ENCODE assay signal across 1 cellular context in genomic region chr13:30408319-30409101, GRCh38.
TF ChIP-seq lines count a peak whose summit lies in the region.

No MANE protein-coding gene starts in this region.

TF ChIP-seq in HepG2, 621 proteins besides CTCF, POLR2A, EP300 and RAD21 (continued from another document and continues in another):
- TF ChIP-seq HINFP (CRISPR knock-in tag; IDR thresholded peaks at IDR 0.05; ENCODE audit: low read depth): 0 out of 2 replicates have a peak, but pooled peaks have one; percentile 79
- peak; percentile 84 for TF ChIP-seq SP4 (CRISPR knock-in tag; IDR thresholded peaks at IDR 0.05)
- TF ChIP-seq RERE (CRISPR knock-in tag; IDR thresholded peaks at IDR 0.05; ENCODE audit: low read depth): no peak
- TF ChIP-seq, protein P1, sequence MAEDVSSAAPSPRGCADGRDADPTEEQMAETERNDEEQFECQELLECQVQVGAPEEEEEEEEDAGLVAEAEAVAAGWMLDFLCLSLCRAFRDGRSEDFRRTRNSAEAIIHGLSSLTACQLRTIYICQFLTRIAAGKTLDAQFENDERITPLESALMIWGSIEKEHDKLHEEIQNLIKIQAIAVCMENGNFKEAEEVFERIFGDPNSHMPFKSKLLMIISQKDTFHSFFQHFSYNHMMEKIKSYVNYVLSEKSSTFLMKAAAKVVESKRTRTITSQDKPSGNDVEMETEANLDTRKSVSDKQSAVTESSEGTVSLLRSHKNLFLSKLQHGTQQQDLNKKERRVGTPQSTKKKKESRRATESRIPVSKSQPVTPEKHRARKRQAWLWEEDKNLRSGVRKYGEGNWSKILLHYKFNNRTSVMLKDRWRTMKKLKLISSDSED (CRISPR knock-in tag; IDR thresholded peaks at IDR 0.05): no peak
- TF ChIP-seq ZNF646 (CRISPR knock-in tag; IDR thresholded peaks at IDR 0.05): no peak
- TF ChIP-seq SNRNP70 (IDR thresholded peaks at IDR 0.05; ENCODE audit: low read depth, low read length): no peak
- no peak for TF ChIP-seq LRRFIP1 (CRISPR knock-in tag; conservative IDR thresholded peaks at IDR 0.05)
- no peak for TF ChIP-seq ZNF850 (CRISPR knock-in tag; conservative IDR thresholded peaks at IDR 0.05)
- peak; percentile 31; the same call in 1 of the 2 replicates for TF ChIP-seq ZNF121 (CRISPR knock-in tag; IDR thresholded peaks at IDR 0.05)
- no peak for TF ChIP-seq ZNF615 (CRISPR knock-in tag; IDR thresholded peaks at IDR 0.05; ENCODE audit: borderline replicate concordance)
- TF ChIP-seq CHD4 (IDR thresholded peaks at IDR 0.05; ENCODE audit: borderline replicate concordance, low read length): no peak
- no peak for TF ChIP-seq PHF21A (CRISPR knock-in tag; IDR thresholded peaks at IDR 0.05)
- no peak for TF ChIP-seq MEIS1 (CRISPR knock-in tag; IDR thresholded peaks at IDR 0.05; ENCODE audit: borderline replicate concordance)
- no peak for TF ChIP-seq GMEB2 (CRISPR knock-in tag; IDR thresholded peaks at IDR 0.05; ENCODE audit: low read depth)
- no peak for TF ChIP-seq AHR (CRISPR knock-in tag; IDR thresholded peaks at IDR 0.05)
- TF ChIP-seq ZNF672 (CRISPR knock-in tag; IDR thresholded peaks at IDR 0.05): no peak
- TF ChIP-seq PBX2 (CRISPR knock-in tag; IDR thresholded peaks at IDR 0.05): no peak
- TF ChIP-seq SAP130 (CRISPR knock-in tag; IDR thresholded peaks at IDR 0.05; ENCODE audit: low read depth): peak; percentile 84
- TF ChIP-seq RELA (CRISPR knock-in tag; IDR thresholded peaks at IDR 0.05): no peak
- TF ChIP-seq, protein P2, sequence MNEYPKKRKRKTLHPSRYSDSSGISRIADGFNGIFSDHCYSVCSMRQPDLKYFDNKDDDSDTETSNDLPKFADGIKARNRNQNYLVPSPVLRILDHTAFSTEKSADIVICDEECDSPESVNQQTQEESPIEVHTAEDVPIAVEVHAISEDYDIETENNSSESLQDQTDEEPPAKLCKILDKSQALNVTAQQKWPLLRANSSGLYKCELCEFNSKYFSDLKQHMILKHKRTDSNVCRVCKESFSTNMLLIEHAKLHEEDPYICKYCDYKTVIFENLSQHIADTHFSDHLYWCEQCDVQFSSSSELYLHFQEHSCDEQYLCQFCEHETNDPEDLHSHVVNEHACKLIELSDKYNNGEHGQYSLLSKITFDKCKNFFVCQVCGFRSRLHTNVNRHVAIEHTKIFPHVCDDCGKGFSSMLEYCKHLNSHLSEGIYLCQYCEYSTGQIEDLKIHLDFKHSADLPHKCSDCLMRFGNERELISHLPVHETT (CRISPR knock-in tag; conservative IDR thresholded peaks at IDR 0.05): peak; percentile 48; the same call in 1 of the 2 replicates
- TF ChIP-seq ELF1 (CRISPR knock-in tag; IDR thresholded peaks at IDR 0.05): 0 out of 2 replicates have a peak, but pooled peaks have one; percentile 37
- TF ChIP-seq ZNF556 (CRISPR knock-in tag; IDR thresholded peaks at IDR 0.05; ENCODE audit: borderline replicate concordance): no peak
- TF ChIP-seq ZNF350 (CRISPR knock-in tag; IDR thresholded peaks at IDR 0.05; ENCODE audit: borderline replicate concordance, low read depth): peak; percentile 47; the same call in 1 of the 2 replicates
- no peak for TF ChIP-seq ZNF570 (CRISPR knock-in tag; IDR thresholded peaks at IDR 0.05; ENCODE audit: borderline replicate concordance)
- TF ChIP-seq, protein P3, sequence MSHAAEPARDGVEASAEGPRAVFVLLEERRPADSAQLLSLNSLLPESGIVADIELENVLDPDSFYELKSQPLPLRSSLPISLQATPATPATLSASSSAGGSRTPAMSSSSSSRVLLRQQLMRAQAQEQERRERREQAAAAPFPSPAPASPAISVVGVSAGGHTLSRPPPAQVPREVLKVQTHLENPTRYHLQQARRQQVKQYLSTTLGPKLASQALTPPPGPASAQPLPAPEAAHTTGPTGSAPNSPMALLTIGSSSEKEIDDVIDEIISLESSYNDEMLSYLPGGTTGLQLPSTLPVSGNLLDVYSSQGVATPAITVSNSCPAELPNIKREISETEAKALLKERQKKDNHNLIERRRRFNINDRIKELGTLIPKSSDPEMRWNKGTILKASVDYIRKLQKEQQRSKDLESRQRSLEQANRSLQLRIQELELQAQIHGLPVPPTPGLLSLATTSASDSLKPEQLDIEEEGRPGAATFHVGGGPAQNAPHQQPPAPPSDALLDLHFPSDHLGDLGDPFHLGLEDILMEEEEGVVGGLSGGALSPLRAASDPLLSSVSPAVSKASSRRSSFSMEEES (CRISPR knock-in tag; IDR thresholded peaks at IDR 0.05): peak; percentile 82
- TF ChIP-seq BRF2 (CRISPR knock-in tag; IDR thresholded peaks at IDR 0.05): no peak
- TF ChIP-seq ZSCAN31 (CRISPR knock-in tag; IDR thresholded peaks at IDR 0.05; ENCODE audit: low read depth): 0 out of 2 replicates have a peak, but pooled peaks have one; percentile 46
- 0 out of 2 replicates have a peak, but pooled peaks have one; percentile 74 for TF ChIP-seq ZNF616 (CRISPR knock-in tag; IDR thresholded peaks at IDR 0.05; ENCODE audit: low read depth)
- no peak for TF ChIP-seq ZNF674 (CRISPR knock-in tag; IDR thresholded peaks at IDR 0.05; ENCODE audit: low read depth)
